In genomic region chr16:29896841-29897240, GRCh38 we compare ENCODE assay signal across 29 cellular contexts. TPM values are rescaled to one million over a fixed set of nuclear protein-coding genes. Genes with fewer than 3 reads are reported as not detected.
"Had no signal": no experiment of that assay in that cellular context is flagged by ENCODE, and none has a peak within 500 bp of the region (broad histone marks: within the 10 kb centered on the region; RNA-seq: fewer than 3 reads in every experiment).

No MANE protein-coding gene starts in this region.

- H3K9me3 Mint-ChIP-seq: mesothelial cell of epicardium; natural killer cell; nephron progenitor cell; stimulated activated naive B cell treated with anti-CD40 and anti-IgM and Interleukin-4, amounts not matched to agents 10 μg/mL and 1 μg/mL and 100 μg/mL, for 72 hours had no signal

- H3K4me3 ChIP-seq: left ventricle myocardium inferior, lung, pancreas, prostate gland, skin epidermis, stomach, testis, thyroid gland, upper lobe of right lung had no signal

- H3K4me1 ChIP-seq: testis, upper lobe of right lung had no signal

- H3K9me3 ChIP-seq: left ventricle myocardium inferior, pancreas, prostate gland, stomach, testis, thyroid gland, upper lobe of right lung had no signal

- H3K27ac ChIP-seq: left ventricle myocardium inferior, pancreas, prostate gland, skin epidermis, stomach, testis, thyroid gland, upper lobe of right lung had no signal

- H3K27me3 ChIP-seq: pancreas, testis, thyroid gland had no signal

- H3K4me3 Mint-ChIP-seq: mesothelial cell of epicardium; naive B cell; natural killer cell; nephron progenitor cell; stimulated activated naive B cell treated with anti-CD40 and anti-IgM and Interleukin-4, amounts not matched to agents 10 μg/mL and 1 μg/mL and 100 μg/mL, for 72 hours had no signal

- H3K36me3 ChIP-seq: left ventricle myocardium inferior, pancreas, prostate gland, stomach, thyroid gland, upper lobe of right lung had no signal

- H3K27ac Mint-ChIP-seq: mesothelial cell of epicardium; natural killer cell; stimulated activated naive B cell treated with anti-CD40 and anti-IgM and Interleukin-4, amounts not matched to agents 10 μg/mL and 1 μg/mL and 100 μg/mL, for 72 hours had no signal

- ATAC-seq: natural killer cell; pancreas; right cardiac atrium; sciatic nerve; stimulated activated naive B cell treated with anti-CD40 and anti-IgM and Interleukin-4, amounts not matched to agents 10 μg/mL and 1 μg/mL and 100 μg/mL, for 72 hours; stimulated activated naive CD8-positive, alpha-beta T cell treated with anti-CD3 and anti-CD28 coated beads, Interleukin-15, Interleukin-2, amounts not matched to agents 100 U/mL and 50 U/mL, for 24 hours; upper lobe of right lung had no signal

- H3K36me3 Mint-ChIP-seq: mesothelial cell of epicardium, natural killer cell had no signal

- DNase-seq: hypothalamus; islet precursor cell; left ventricle myocardium inferior; mesendoderm; naive B cell; natural killer cell; nephron progenitor cell; pancreas; retina; right cardiac atrium; stimulated activated CD4-positive, alpha-beta T cell treated with anti-CD3 and anti-CD28 coated beads, Interleukin-12 subunit alpha, Interleukin-12 subunit beta, amount 100 ng/mL, for 4 hours; stimulated activated CD4-positive, alpha-beta T cell treated with anti-CD3 and anti-CD28 coated beads, Interleukin-15, amount 100 ng/mL, for 24 hours; stimulated activated CD4-positive, alpha-beta T cell treated with anti-CD3 and anti-CD28 coated beads, Interleukin-2, amount 100 ng/mL, for 24 hours; stimulated activated CD4-positive, alpha-beta T cell treated with anti-CD3 and anti-CD28 coated beads, Interleukin-4, amount 100 ng/mL, for 1 hour; stimulated activated naive B cell treated with anti-CD40 and anti-IgM and Interleukin-4, amounts not matched to agents 10 μg/mL and 1 μg/mL and 100 μg/mL, for 72 hours; stimulated activated naive CD8-positive, alpha-beta T cell treated with anti-CD3 and anti-CD28 coated beads, Interleukin-15, Interleukin-2, amounts not matched to agents 100 U/mL and 50 U/mL, for 24 hours; stomach; testis; thyroid gland; trophoblast cell; upper lobe of right lung had no signal

- FAIRE-seq: pancreas, urothelium cell line had no signal

RNA-seq across cellular contexts. Expression of gene ASPHD1, which starts 3.4 kb away (rescaled TPM):
- total RNA-seq: left ventricle myocardium inferior, lower leg skin, mononuclear cell, natural killer cell, thyroid gland had no signal
